In genomic region chr19:40829205-40829604, GRCh38 we compare ENCODE assay signal across 25 cellular contexts. TPM values are rescaled to one million over a fixed set of nuclear protein-coding genes. Genes with fewer than 3 reads are reported as not detected.
"Had no signal": no experiment of that assay in that cellular context is flagged by ENCODE, and none has a peak within 500 bp of the region (broad histone marks: within the 10 kb centered on the region; RNA-seq: fewer than 3 reads in every experiment).

No MANE protein-coding gene starts in this region.

- H3K27me3 Mint-ChIP-seq: activated CD4-positive, alpha-beta T cell treated with anti-CD3 and anti-CD28 coated beads, Interleukin-2, amount 10 ng/mL, durations not matched to agents 24 days and 14 days; activated CD8-positive, alpha-beta T cell treated with anti-CD3 and anti-CD28 coated beads for 36 hours; T-helper 17 cell had no signal

- ATAC-seq: activated CD8-positive, alpha-beta T cell treated with anti-CD3 and anti-CD28 coated beads for 36 hours; activated naive CD4-positive, alpha-beta T cell treated with anti-CD3 and anti-CD28 coated beads, Interleukin-2, amount 50 U/mL, for 72 hours; T-helper 17 cell; WTC11 had no signal

- H3K36me3 Mint-ChIP-seq: WTC11 had no signal

- H3K4me1 Mint-ChIP-seq: WTC11 had no signal

- H3K9me3 Mint-ChIP-seq: activated CD8-positive, alpha-beta T cell treated with anti-CD3 and anti-CD28 coated beads for 36 hours; WTC11 had no signal

- H3K4me3 Mint-ChIP-seq: activated CD4-positive, alpha-beta T cell treated with anti-CD3 and anti-CD28 coated beads, Interleukin-2, amount 10 ng/mL, durations not matched to agents 24 days and 14 days; activated CD8-positive, alpha-beta T cell treated with anti-CD3 and anti-CD28 coated beads for 36 hours; T-helper 17 cell; WTC11 had no signal

- H3K27ac Mint-ChIP-seq: activated CD4-positive, alpha-beta T cell treated with anti-CD3 and anti-CD28 coated beads, Interleukin-2, amount 10 ng/mL, durations not matched to agents 24 days and 14 days; activated CD8-positive, alpha-beta T cell treated with anti-CD3 and anti-CD28 coated beads for 36 hours; WTC11 had no signal

- DNase-seq: activated CD4-positive, alpha-beta T cell treated with anti-CD3 and anti-CD28 coated beads, Interleukin-2, amount 10 ng/mL, durations not matched to agents 24 days and 14 days; activated CD4-positive, CD25-positive, alpha-beta regulatory T cell treated with anti-CD3 and anti-CD28 coated beads, Interleukin-2, amount 50 U/mL, for 72 hours; activated CD8-positive, alpha-beta memory T cell treated with anti-CD3 and anti-CD28 coated beads, Interleukin-2, amount 50 U/mL, for 4 hours; activated CD8-positive, alpha-beta T cell treated with anti-CD3 and anti-CD28 coated beads for 36 hours; activated effector memory CD4-positive, alpha-beta T cell treated with Interleukin-2 at 50 U/mL for 16 hours; activated naive CD4-positive, alpha-beta T cell; MM.1S; NCI-H1105; NCI-H1436; NCI-H1694 treated with DMSO at 0.1 percent for 48 hours; NCI-H2029 treated with DMSO at 0.1 percent for 48 hours; NCI-H345; NCI-H510A; NCI-H526 treated with DMSO at 0.1 percent for 48 hours; NCI-H82; SIG-M5; T-helper 17 cell; T-helper 9 cell had no signal

RNA-seq across cellular contexts. Expression of gene CYP2A6, which starts 21.0 kb away (rescaled TPM):
- total RNA-seq: activated CD4-positive, alpha-beta T cell treated with anti-CD3 and anti-CD28 coated beads, Interleukin-2, amount 10 ng/mL, durations not matched to agents 24 days and 14 days; cardiac septum; cerebellum; OCI-LY7; RPMI7951; T-helper 17 cell had no signal

RNA-seq across cellular contexts. Expression of gene CYP2A7, which starts 52.8 kb away (rescaled TPM):
- total RNA-seq: activated CD4-positive, alpha-beta T cell treated with anti-CD3 and anti-CD28 coated beads, Interleukin-2, amount 10 ng/mL, durations not matched to agents 24 days and 14 days; activated CD8-positive, alpha-beta T cell treated with anti-CD3 and anti-CD28 coated beads for 36 hours; activated naive CD4-positive, alpha-beta T cell treated with anti-CD3 and anti-CD28 coated beads, Interleukin-2, amount 50 U/mL, for 72 hours; cardiac septum; cerebellum; OCI-LY7; RPMI7951; T-helper 17 cell; WTC11 had no signal
- polyA plus RNA-seq: adipose tissue had no signal

RNA-seq across cellular contexts. Expression of gene MIA, which starts 53.9 kb away (rescaled TPM):
- total RNA-seq: activated CD8-positive, alpha-beta T cell treated with anti-CD3 and anti-CD28 coated beads for 36 hours; activated naive CD4-positive, alpha-beta T cell treated with anti-CD3 and anti-CD28 coated beads, Interleukin-2, amount 50 U/mL, for 72 hours; OCI-LY7; T-helper 17 cell; WTC11 had no signal
